Comparison of ENCODE assay signal across 15 cellular contexts in genomic region chr3:47000198-47000815, GRCh38. TPM values are rescaled to one million over a fixed set of nuclear protein-coding genes. Genes with fewer than 3 reads are reported as not detected.
DNase-seq lines count a peak whose midpoint lies in the region; ATAC-seq, FAIRE-seq and TF ChIP-seq lines count a peak whose summit lies in the region.
"Had no signal": no experiment of that assay in that cellular context is flagged by ENCODE, and none has a peak within 500 bp of the region (broad histone marks: within the 10 kb centered on the region; RNA-seq: fewer than 3 reads in every experiment).

No MANE protein-coding gene starts in this region.

- H3K4me3 Mint-ChIP-seq in T-helper 17 cell: no peak overlapping the region
- no peak overlapping the region for H3K4me3 Mint-ChIP-seq in stimulated activated naive B cell treated with anti-CD40 and anti-IgM and Interleukin-4, amounts not matched to agents 10 μg/mL and 1 μg/mL and 100 μg/mL, for 72 hours

- no peaks in the 10 kb centered on the region for H3K79me2 ChIP-seq in HepG2 (ENCODE audit: insufficient read depth, low read length)

- no peaks in the 10 kb centered on the region for H3K9me3 Mint-ChIP-seq in stimulated activated naive B cell treated with anti-CD40 and anti-IgM and Interleukin-4, amounts not matched to agents 10 μg/mL and 1 μg/mL and 100 μg/mL, for 72 hours

- no peak for TF ChIP-seq EP300 in HepG2 (IDR thresholded peaks at IDR 0.05; ENCODE audit: low read depth in 2 of 2, low read length in 2 of 2)
- no peak for TF ChIP-seq EP300 in HepG2 (CRISPR knock-in tag; IDR thresholded peaks at IDR 0.05; ENCODE audit: borderline replicate concordance)

- H3K9me3 ChIP-seq in T-helper 17 cell (ENCODE audit: control insufficient read depth, low read length, poor library complexity, severe bottlenecking) (no peaks in the 10 kb centered on the region), HepG2 (ENCODE audit: low read length) (no peaks in the 10 kb centered on the region)
- H3K9me3 ChIP-seq: ovary, tibial nerve had no signal

- in situ Hi-C loops in HepG2 (cut with HindIII; ENCODE audit: extremely low pct_ligation_motif_present, low pct_unique_long_range_greater_than_20kb): no loop called here

- POLR2A ChIA-PET in HepG2 (lab: Yijun Ruan, JAX): no interaction called here

- intact Hi-C loops in HepG2 (cut with micrococcal nuclease; ENCODE audit: unreplicated experiment): no loop called here

- no peak overlapping the region for H3K27ac ChIP-seq in HepG2 (ENCODE audit: extremely low read length, insufficient read depth, low read length)
- H3K27ac ChIP-seq: C4-2B, ovary, tibial nerve had no signal

- H3K27ac Mint-ChIP-seq in T-helper 17 cell: peak overlapping the region; percentile 87
- no peak overlapping the region for H3K27ac Mint-ChIP-seq in stimulated activated naive B cell treated with anti-CD40 and anti-IgM and Interleukin-4, amounts not matched to agents 10 μg/mL and 1 μg/mL and 100 μg/mL, for 72 hours

- H3K9ac ChIP-seq in HepG2 (ENCODE audit: insufficient read depth, low read depth, low read length): no peak overlapping the region

- no peak for FAIRE-seq in HepG2 (lab: Jason Lieb, UNC)

- peaks cover 15% of the 10 kb centered on the region for H3K4me1 Mint-ChIP-seq in T-helper 17 cell
- peaks cover 13 to 29% of the 10 kb centered on the region in 2 donors for H3K4me1 Mint-ChIP-seq in stimulated activated naive B cell treated with anti-CD40 and anti-IgM and Interleukin-4, amounts not matched to agents 10 μg/mL and 1 μg/mL and 100 μg/mL, for 72 hours

- peaks cover 5 to 8% of the 10 kb centered on the region in 2 experiments; a peak in 3 of 5 replicates for H3K36me3 ChIP-seq in HepG2 (replicated peaks in 1 of 2; ENCODE audit: control insufficient read depth in 1 of 2, insufficient read depth in 2 of 2, low read length in 2 of 2)
- H3K36me3 ChIP-seq: ovary had no signal

- no peak for TF ChIP-seq RAD21 in HepG2 (CRISPR knock-in tag; IDR thresholded peaks at IDR 0.05)

- H3K27me3 Mint-ChIP-seq in T-helper 17 cell: no peaks in the 10 kb centered on the region
- H3K27me3 Mint-ChIP-seq in stimulated activated naive B cell treated with anti-CD40 and anti-IgM and Interleukin-4, amounts not matched to agents 10 μg/mL and 1 μg/mL and 100 μg/mL, for 72 hours: no peaks in the 10 kb centered on the region

- no peak for TF ChIP-seq CTCF in HepG2 (CRISPR knock-in tag; IDR thresholded peaks at IDR 0.05)

- no peak for TF ChIP-seq POLR2A in HepG2 (IDR thresholded peaks at IDR 0.05; ENCODE audit: insufficient read depth in 1 of 2, low read depth in 2 of 2, low read length in 2 of 2)

- peaks cover 3% of the 10 kb centered on the region for H3K36me3 Mint-ChIP-seq in T-helper 17 cell (ENCODE audit: low read depth)
- peaks cover 40 to 68% of the 10 kb centered on the region in 2 donors for H3K36me3 Mint-ChIP-seq in stimulated activated naive B cell treated with anti-CD40 and anti-IgM and Interleukin-4, amounts not matched to agents 10 μg/mL and 1 μg/mL and 100 μg/mL, for 72 hours

- no TSS peak for BruUV-seq in HepG2 (replicated peaks; lab: Mats Ljungman, UMichigan)

- H3K27me3 ChIP-seq in HepG2 (ENCODE audit: control insufficient read depth in 1 of 2, insufficient read depth in 2 of 2, low read length in 2 of 2): no peaks in the 10 kb centered on the region
- H3K27me3 ChIP-seq: ovary, tibial nerve had no signal

- no peak for ATAC-seq in T-helper 17 cell
- ATAC-seq in HepG2: no peak
- no peak for ATAC-seq in stimulated activated naive B cell treated with anti-CD40 and anti-IgM and Interleukin-4, amounts not matched to agents 10 μg/mL and 1 μg/mL and 100 μg/mL, for 72 hours (replicated peaks)
- no peak for ATAC-seq in GM21737 (IDR thresholded peaks at IDR 0.05; ENCODE audit: unreplicated experiment)
- no peak for ATAC-seq in GM18498 (IDR thresholded peaks at IDR 0.05; ENCODE audit: unreplicated experiment)

- no peaks in the 10 kb centered on the region for H4K20me1 ChIP-seq in HepG2 (ENCODE audit: insufficient read depth, low read length)

- H3K4me2 ChIP-seq in HepG2 (ENCODE audit: low read depth, low read length): no peak overlapping the region

- H3K4me3 ChIP-seq in HepG2 (replicated peaks in 1 of 3; ENCODE audit: insufficient read depth in 1 of 3, low read depth in 2 of 3, low read length in 3 of 3): no peak overlapping the region
- H3K4me3 ChIP-seq: ovary, tibial nerve had no signal

- CTCF ChIA-PET in HepG2 (lab: Yijun Ruan, JAX; ENCODE audit: low intra/inter-chr PET ratio, low total read pairs): no interaction called here

- DNase-seq in A172 (ENCODE audit: low spot score): peak; percentile 49
- DNase-seq in EL: peak; percentile 60
- no peak for DNase-seq in T-helper 17 cell
- DNase-seq in HepG2 (ENCODE audit: low spot score): no peak
- DNase-seq in stimulated activated naive B cell treated with anti-CD40 and anti-IgM and Interleukin-4, amounts not matched to agents 10 μg/mL and 1 μg/mL and 100 μg/mL, for 72 hours: no peak
- DNase-seq in superior temporal gyrus (ENCODE audit: extremely low spot score): no peak
- DNase-seq: activated effector memory CD4-positive, alpha-beta T cell treated with anti-CD3 and anti-CD28 coated beads, Interleukin-2, amount 50 U/mL, for 16 hours; midbrain; NCI-H2081; NCI-H69 had no signal

- H2AFZ ChIP-seq in HepG2 (ENCODE audit: low read length): no peak overlapping the region

- WGBS in HepG2 (ENCODE audit: low lambda C conversion rate): 100% methylated on average over 2 of the region's 10 CpGs

- peaks cover 12% of the 10 kb centered on the region for H3K4me1 ChIP-seq in HepG2 (ENCODE audit: insufficient read depth, low read length)
- H3K4me1 ChIP-seq: tibial nerve had no signal

RNA-seq across cellular contexts. Expression of gene NBEAL2, which starts 20.8 kb away (rescaled TPM):
- total RNA-seq in A172 (2014; rRNA removed; shearing (Covaris generic)): 10.9 and 13.9 TPM in 2 replicates
- total RNA-seq in T-helper 17 cell (100 to 1,000 TPM; 285 to 303 TPM), HepG2 (2016; rRNA removed; fragmentation: Illumina TruSeq; extraction: Trizol) (6.0 and 9.7 TPM in 2 replicates)
- 1.8 and 2.7 TPM in 2 replicates for total RNA-seq in HepG2 (2016; cell fraction: cytosol; rRNA removed; fragmentation: Illumina TruSeq; extraction: Trizol; ENCODE audit: low read depth)
- total RNA-seq in HepG2 (2016; cell fraction: insoluble cytoplasmic fraction; rRNA removed; fragmentation: Illumina TruSeq; extraction: Trizol): 6.0 and 8.3 TPM in 2 replicates
- 4.1 and 4.3 TPM in 2 replicates for total RNA-seq in HepG2 (2016; cell fraction: membrane; rRNA removed; fragmentation: Illumina TruSeq; extraction: Trizol)
- total RNA-seq in HepG2 (2016; cell fraction: nucleus; rRNA removed; fragmentation: Illumina TruSeq; extraction: Trizol): 14.8 and 19.9 TPM in 2 replicates
- polyA plus RNA-seq in HepG2 (2011; rRNA removed): 12.4 and 15.8 TPM in 2 replicates
- 3.6 and 4.9 TPM in 2 replicates for polyA plus RNA-seq in HepG2 (2011; cell fraction: cytosol; rRNA removed)
- polyA plus RNA-seq in HepG2 (2011; cell fraction: nucleus; rRNA removed): 222 and 246 TPM in 2 replicates
- polyA plus RNA-seq in HepG2 (2012): 7.9 and 16.7 TPM in 2 replicates
- polyA plus RNA-seq in HepG2 (2016; cell fraction: cytosol; fragmentation: Illumina TruSeq; extraction: Trizol; ENCODE audit: low read depth): 0.67 and 0.80 TPM in 2 replicates
- 6.4 and 7.7 TPM in 2 replicates for polyA plus RNA-seq in HepG2 (2016; cell fraction: insoluble cytoplasmic fraction; fragmentation: Illumina TruSeq; extraction: Trizol; ENCODE audit: low read depth)
- polyA plus RNA-seq in HepG2 (2016; cell fraction: membrane; fragmentation: Illumina TruSeq; extraction: Trizol; ENCODE audit: low read depth): 1.5 and 1.8 TPM in 2 replicates
- 69.9 and 76.5 TPM in 2 replicates for polyA plus RNA-seq in HepG2 (2016; cell fraction: nucleus; fragmentation: Illumina TruSeq; extraction: Trizol; ENCODE audit: insufficient read depth, low read depth)
- 8.9 and 19.6 TPM in 2 replicates for polyA minus RNA-seq in HepG2 (2011; rRNA and poly(A)+ RNA removed; ENCODE audit: low replicate concordance)
- polyA minus RNA-seq in HepG2 (2011; cell fraction: cytosol; rRNA and poly(A)+ RNA removed): 2.9 and 3.9 TPM in 2 replicates
- 18.7 and 21.3 TPM in 2 replicates for polyA minus RNA-seq in HepG2 (2011; cell fraction: nucleus; rRNA and poly(A)+ RNA removed)

RNA-seq across cellular contexts. Expression of gene CCDC12, which starts 23.8 kb away (rescaled TPM):
- total RNA-seq in A172 (2014; rRNA removed; shearing (Covaris generic)): 21.1 and 32.5 TPM in 2 replicates
- total RNA-seq in T-helper 17 cell (10 to 100 TPM; 67.6 to 75.8 TPM), HepG2 (2016; rRNA removed; fragmentation: Illumina TruSeq; extraction: Trizol) (49.5 and 55.2 TPM in 2 replicates)
- 28.7 and 32.4 TPM in 2 replicates for total RNA-seq in HepG2 (2016; cell fraction: cytosol; rRNA removed; fragmentation: Illumina TruSeq; extraction: Trizol; ENCODE audit: low read depth)
- 52.2 and 56.9 TPM in 2 replicates for total RNA-seq in HepG2 (2016; cell fraction: insoluble cytoplasmic fraction; rRNA removed; fragmentation: Illumina TruSeq; extraction: Trizol)
- 27.1 and 29.7 TPM in 2 replicates for total RNA-seq in HepG2 (2016; cell fraction: membrane; rRNA removed; fragmentation: Illumina TruSeq; extraction: Trizol)
- 28.6 and 32.0 TPM in 2 replicates for total RNA-seq in HepG2 (2016; cell fraction: nucleus; rRNA removed; fragmentation: Illumina TruSeq; extraction: Trizol)
- 28.9 and 30.1 TPM in 2 replicates for polyA plus RNA-seq in HepG2 (2011; rRNA removed)
- polyA plus RNA-seq in HepG2 (2011; cell fraction: cytosol; rRNA removed): 32.7 and 35.6 TPM in 2 replicates
- 40.0 and 40.6 TPM in 2 replicates for polyA plus RNA-seq in HepG2 (2011; cell fraction: nucleus; rRNA removed)
- polyA plus RNA-seq in HepG2 (2012): 26.3 and 31.7 TPM in 2 replicates
- 14.7 and 15.4 TPM in 2 replicates for polyA plus RNA-seq in HepG2 (2016; cell fraction: cytosol; fragmentation: Illumina TruSeq; extraction: Trizol; ENCODE audit: low read depth)
- polyA plus RNA-seq in HepG2 (2016; cell fraction: insoluble cytoplasmic fraction; fragmentation: Illumina TruSeq; extraction: Trizol; ENCODE audit: low read depth): 73.4 and 79.9 TPM in 2 replicates
- polyA plus RNA-seq in HepG2 (2016; cell fraction: membrane; fragmentation: Illumina TruSeq; extraction: Trizol; ENCODE audit: low read depth): 18.7 and 18.8 TPM in 2 replicates
- 55.2 TPM in 2 replicates for polyA plus RNA-seq in HepG2 (2016; cell fraction: nucleus; fragmentation: Illumina TruSeq; extraction: Trizol; ENCODE audit: insufficient read depth, low read depth)
- polyA minus RNA-seq in HepG2 (2011; rRNA and poly(A)+ RNA removed; ENCODE audit: low replicate concordance): 53.2 and 59.2 TPM in 2 replicates
- 9.3 and 12.2 TPM in 2 replicates for polyA minus RNA-seq in HepG2 (2011; cell fraction: cytosol; rRNA and poly(A)+ RNA removed)
- 41.3 and 55.9 TPM in 2 replicates for polyA minus RNA-seq in HepG2 (2011; cell fraction: nucleus; rRNA and poly(A)+ RNA removed)

Comparison
In these comparisons a context has a peak if more than half of its experiments do, and no peak if none do; other contexts are left out.
1. DNase-seq: peak in A172 (single experiment) and EL (single experiment); none in T-helper 17 cell (0 of 3), HepG2 (single experiment), stimulated activated naive B cell treated with anti-CD40 and anti-IgM and Interleukin-4, amounts not matched to agents 10 μg/mL and 1 μg/mL and 100 μg/mL, for 72 hours (single experiment) and superior temporal gyrus (single experiment).
2. RNA of gene NBEAL2, which starts 20.8 kb away (total RNA-seq): 285 to 303 TPM in T-helper 17 cell; 10.9 to 13.9 TPM in A172 and 1.8 to 19.9 TPM in HepG2; every median in the first group is over 10 times any median in the second.